19 cellular contexts compared by ENCODE assay signal in the genomic region with DNA sequence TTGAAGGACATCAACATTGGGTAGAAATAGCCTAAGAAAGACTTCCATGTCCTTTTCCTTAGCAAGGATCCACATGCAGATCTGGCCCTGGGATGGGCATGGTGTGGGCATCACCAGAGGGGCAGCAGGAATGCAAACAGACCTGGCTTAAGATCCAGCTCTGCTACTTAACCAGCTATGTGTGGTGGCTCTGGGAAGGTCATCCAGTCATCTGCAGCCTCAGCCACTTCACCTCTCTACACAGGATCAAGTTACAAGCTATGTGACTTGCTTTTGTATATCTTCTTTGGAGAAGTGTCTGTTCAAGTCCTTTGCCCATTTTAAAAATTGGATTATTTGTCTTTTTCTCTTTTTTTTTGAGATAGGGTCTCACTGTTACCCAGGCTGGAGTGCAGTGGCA.
"Had no signal": no experiment of that assay in that cellular context is flagged by ENCODE, and none has a peak within 500 bp of the region (broad histone marks: within the 10 kb centered on the region; RNA-seq: fewer than 3 reads in every experiment).

No MANE protein-coding gene starts in this region.

- H3K27ac Mint-ChIP-seq: activated CD4-positive, alpha-beta T cell treated with anti-CD3 and anti-CD28 coated beads, Interleukin-2, amount 10 ng/mL, durations not matched to agents 7 days and 5 days; activated CD8-positive, alpha-beta T cell treated with anti-CD3 and anti-CD28 coated beads, Interleukin-2, amount 10 ng/mL, durations not matched to agents 7 days and 5 days; activated T-cell treated with anti-CD3 and anti-CD28 coated beads, Interleukin-2, amount 50 U/mL, for 24 hours; activated T-helper 2 cell treated with anti-CD3 and anti-CD28 coated beads, Interferon-gamma antibody, Interleukin-2, Interleukin-4, amounts not matched to agents 10 μg/mL and 5 μg/mL and 100 μg/mL, durations not matched to agents 14 hours and 24 hours and 36 hours; immature natural killer cell; naive thymus-derived CD4-positive, alpha-beta T cell; neural progenitor cell; stimulated activated naive CD8-positive, alpha-beta T cell treated with anti-CD3 and anti-CD28 coated beads, Interleukin-15, amount 100 ng/mL, for 72 hours had no signal

- H3K9me3 ChIP-seq: esophagus squamous epithelium, psoas muscle, suprapubic skin, transverse colon, vagina had no signal

- DNase-seq: activated CD4-positive, alpha-beta T cell treated with anti-CD3 and anti-CD28 coated beads, Interleukin-2, amount 10 ng/mL, durations not matched to agents 7 days and 5 days; activated CD8-positive, alpha-beta T cell treated with anti-CD3 and anti-CD28 coated beads, Interleukin-2, amount 10 ng/mL, durations not matched to agents 7 days and 5 days; activated naive CD4-positive, alpha-beta T cell treated with anti-CD3 and anti-CD28 coated beads, Interleukin-2, amount 50 U/mL, for 16 hours; activated T-cell treated with anti-CD3 and anti-CD28 coated beads, Interleukin-2, amount 50 U/mL, for 24 hours; cerebellar nuclear complex; effector memory CD4-positive, alpha-beta T cell; esophagus squamous epithelium; immature natural killer cell; mesendoderm; naive thymus-derived CD4-positive, alpha-beta T cell; psoas muscle; stimulated activated naive CD8-positive, alpha-beta T cell treated with anti-CD3 and anti-CD28 coated beads, Interleukin-15, amount 100 ng/mL, for 72 hours; T-helper 9 cell; transverse colon had no signal

- H3K27ac ChIP-seq: esophagus squamous epithelium, neural progenitor cell, psoas muscle, suprapubic skin, transverse colon, vagina had no signal

- H3K4me3 ChIP-seq: esophagus squamous epithelium, neural progenitor cell, psoas muscle, suprapubic skin, transverse colon, vagina had no signal

- H3K9ac ChIP-seq: neural progenitor cell had no signal

- H2AFZ ChIP-seq: neural progenitor cell had no signal

- H3K4me2 ChIP-seq: neural progenitor cell had no signal

- H3K27me3 ChIP-seq: neural progenitor cell, suprapubic skin, transverse colon, vagina had no signal

- H3K36me3 Mint-ChIP-seq: immature natural killer cell; naive thymus-derived CD4-positive, alpha-beta T cell; neural progenitor cell had no signal

- H3K9me3 Mint-ChIP-seq: activated CD4-positive, alpha-beta T cell treated with anti-CD3 and anti-CD28 coated beads, Interleukin-2, amount 10 ng/mL, durations not matched to agents 7 days and 5 days; activated T-cell treated with anti-CD3 and anti-CD28 coated beads, Interleukin-2, amount 50 U/mL, for 24 hours; activated T-helper 2 cell treated with anti-CD3 and anti-CD28 coated beads, Interferon-gamma antibody, Interleukin-2, Interleukin-4, amounts not matched to agents 10 μg/mL and 5 μg/mL and 100 μg/mL, durations not matched to agents 14 hours and 24 hours and 36 hours; immature natural killer cell; neural progenitor cell; stimulated activated naive CD8-positive, alpha-beta T cell treated with anti-CD3 and anti-CD28 coated beads, Interleukin-15, amount 100 ng/mL, for 72 hours had no signal

- H3K36me3 ChIP-seq: esophagus squamous epithelium, neural progenitor cell, suprapubic skin, transverse colon, vagina had no signal

- H3K4me3 Mint-ChIP-seq: activated CD4-positive, alpha-beta T cell treated with anti-CD3 and anti-CD28 coated beads, Interleukin-2, amount 10 ng/mL, durations not matched to agents 7 days and 5 days; activated CD8-positive, alpha-beta T cell treated with anti-CD3 and anti-CD28 coated beads, Interleukin-2, amount 10 ng/mL, durations not matched to agents 7 days and 5 days; activated T-cell treated with anti-CD3 and anti-CD28 coated beads, Interleukin-2, amount 50 U/mL, for 24 hours; immature natural killer cell; naive thymus-derived CD4-positive, alpha-beta T cell; neural progenitor cell; stimulated activated naive CD8-positive, alpha-beta T cell treated with anti-CD3 and anti-CD28 coated beads, Interleukin-15, amount 100 ng/mL, for 72 hours had no signal

- H3K4me1 ChIP-seq: esophagus squamous epithelium, neural progenitor cell, psoas muscle, suprapubic skin, transverse colon, vagina had no signal

- ATAC-seq: activated CD8-positive, alpha-beta T cell treated with anti-CD3 and anti-CD28 coated beads, Interleukin-2, amount 10 ng/mL, durations not matched to agents 7 days and 5 days; naive thymus-derived CD4-positive, alpha-beta T cell; psoas muscle; right cardiac atrium; stimulated activated naive CD8-positive, alpha-beta T cell treated with anti-CD3 and anti-CD28 coated beads, Interleukin-15, amount 100 ng/mL, for 72 hours had no signal

- H3K4me1 Mint-ChIP-seq: stimulated activated naive CD8-positive, alpha-beta T cell treated with anti-CD3 and anti-CD28 coated beads, Interleukin-15, amount 100 ng/mL, for 72 hours had no signal
